Comparison of ENCODE assay signal across 8 cellular contexts in genomic region chr17:76182016-76182764, GRCh38. TPM values are rescaled to one million over a fixed set of nuclear protein-coding genes. Genes with fewer than 3 reads are reported as not detected.
DNase-seq lines count a peak whose midpoint lies in the region; ATAC-seq and TF ChIP-seq lines count a peak whose summit lies in the region.

No MANE protein-coding gene starts in this region.

- DNase-seq in ACHN (peak; percentile 90), PC-9 (peak; percentile 67 to 85), activated T-cell treated with anti-CD3 and anti-CD28 coated beads for 1 hour (ENCODE audit: low read depth) (peak; percentile 89), erythroblast (lab: John Stamatoyannopoulos, UW) (peak; percentile 90 to 92)
- DNase-seq in naive thymus-derived CD4-positive, alpha-beta T cell: peak; percentile 84 to 94 (median 89)
- peak; percentile 88 to 89 for DNase-seq in stimulated activated CD8-positive, alpha-beta memory T cell treated with anti-CD3 and anti-CD28 coated beads, Interleukin-7, amount 100 ng/mL, for 48 hours (ENCODE audit: extremely low read depth in 1 of 2, low read depth in 1 of 2)

- in situ Hi-C loops in ACHN (cut with HindIII; ENCODE audit: low pct_ligation_motif_present, low pct_unique_long_range_greater_than_20kb, low sequenced_read_pairs): no loop called here

- H3K36me3 Mint-ChIP-seq in naive thymus-derived CD4-positive, alpha-beta T cell: peaks cover 6 to 29% (median 8%) of the 10 kb centered on the region in 5 donors

- no peak overlapping the region for H3K4me2 ChIP-seq in PC-9

- no peaks in the 10 kb centered on the region for H3F3A ChIP-seq in PC-9 (ENCODE audit: insufficient read depth, low read depth)

- no peaks in the 10 kb centered on the region for H3K79me2 ChIP-seq in PC-9 (ENCODE audit: low read depth)

- H3K4me1 ChIP-seq in PC-9 (replicated peaks; ENCODE audit: insufficient read depth): 0 out of 2 replicates have a peak, but pooled peaks cover 5% of the 10 kb centered on the region
- H3K4me1 ChIP-seq in naive thymus-derived CD4-positive, alpha-beta T cell (ENCODE audit: control insufficient read depth in 2 of 2, insufficient read depth in 2 of 2, low read length in 2 of 2): peaks cover 33 to 63% of the 10 kb centered on the region in 2 donors

- no peak for TF ChIP-seq POLR2A in erythroblast (IDR thresholded peaks at IDR 0.05; ENCODE audit: low read length)

- POLR2A ChIA-PET in PC-9 (lab: Charles Lee; ENCODE audit: unreplicated experiment): interaction anchor here (0.7 kb wide), 2 partner anchors 68 to 420 kb away, joined by 3 to 15 read pairs; no protein-coding TSS in a partner anchor
- POLR2A ChIA-PET in naive thymus-derived CD4-positive, alpha-beta T cell (lab: Charles Lee): interaction anchor here (1.2 to 11.6 kb wide), 16 partner anchors 8 to 98 kb away, joined by 3 to 240 read pairs (median 24); partner anchors contain the start of genes FOXJ1 and UBALD2

- no peaks in the 10 kb centered on the region for H3K9me2 ChIP-seq in PC-9 (ENCODE audit: insufficient read depth)

- no peak overlapping the region for H3K4me3 ChIP-seq in PC-9
- no peak overlapping the region for H3K4me3 ChIP-seq in naive thymus-derived CD4-positive, alpha-beta T cell (ENCODE audit: low read length)

- intact Hi-C loops in PC-9 (cut with micrococcal nuclease; ENCODE audit: unreplicated experiment): loop anchor here (1.0 to 5.0 kb wide), 2 partner anchors 59 to 95 kb away; no protein-coding TSS in a partner anchor
- intact Hi-C loops in naive thymus-derived CD4-positive, alpha-beta T cell (cut with micrococcal nuclease): loop anchor here (1.0 kb wide), 7 partner anchors 10 to 168 kb away; no protein-coding TSS in a partner anchor

- peak overlapping the region; percentile 11 to 77 (median 67) for H3K4me3 Mint-ChIP-seq in naive thymus-derived CD4-positive, alpha-beta T cell

- H3K27ac Mint-ChIP-seq in naive thymus-derived CD4-positive, alpha-beta T cell: peak overlapping the region; percentile 91 to 99 (median 96)

- no peaks in the 10 kb centered on the region for H3K9me3 Mint-ChIP-seq in naive thymus-derived CD4-positive, alpha-beta T cell

- TF ChIP-seq CTCF in LNCAP (IDR thresholded peaks at IDR 0.05) (peak; percentile 86), PC-9 (conservative IDR thresholded peaks at IDR 0.05) (peak; percentile 83)

- no peaks in the 10 kb centered on the region for H3K27me3 ChIP-seq in PC-9 (ENCODE audit: insufficient read depth, low read depth)
- H3K27me3 ChIP-seq in naive thymus-derived CD4-positive, alpha-beta T cell (ENCODE audit: control insufficient read depth in 2 of 2, insufficient read depth in 2 of 2, low read length in 2 of 2): no peaks in the 10 kb centered on the region

- H2AFZ ChIP-seq in PC-9: no peak overlapping the region

- H3K36me3 ChIP-seq in PC-9 (ENCODE audit: low read depth): no peaks in the 10 kb centered on the region
- H3K36me3 ChIP-seq in naive thymus-derived CD4-positive, alpha-beta T cell (ENCODE audit: control insufficient read depth in 2 of 3, insufficient read depth in 3 of 3, low read length in 3 of 3): no peaks in the 10 kb centered on the region

- CTCF ChIA-PET in PC-9 (lab: Charles Lee): interaction anchor here (0.6 to 1.2 kb wide), 9 partner anchors 17 to 267 kb away, joined by 3 to 5 read pairs (median 5); partner anchors contain the start of gene EXOC7
- CTCF ChIA-PET in naive thymus-derived CD4-positive, alpha-beta T cell (lab: Charles Lee): interaction anchor here (0.6 to 12.3 kb wide), 18 partner anchors 10 to 189 kb away, joined by 3 to 187 read pairs (median 6); partner anchors contain the start of gene FOXJ1

- no peak overlapping the region for H3K27ac ChIP-seq in PC-9
- peak overlapping the region; percentile 52 for H3K27ac ChIP-seq in naive thymus-derived CD4-positive, alpha-beta T cell (ENCODE audit: low read depth, low read length)

- H3K27me3 Mint-ChIP-seq in naive thymus-derived CD4-positive, alpha-beta T cell: no peaks in the 10 kb centered on the region

- peaks cover 33 to 78% (median 61%) of the 10 kb centered on the region in 7 donors for H3K4me1 Mint-ChIP-seq in naive thymus-derived CD4-positive, alpha-beta T cell

- no peaks in the 10 kb centered on the region for H4K20me1 ChIP-seq in PC-9 (ENCODE audit: insufficient read depth)

- BruUV-seq in PC-9 (replicated peaks; lab: Mats Ljungman, UMichigan): no TSS peak

- ATAC-seq in GM18907 (IDR thresholded peaks at IDR 0.05; ENCODE audit: unreplicated experiment): peak; percentile 73
- ATAC-seq in naive thymus-derived CD4-positive, alpha-beta T cell: peak; percentile 92

- no peaks in the 10 kb centered on the region for H3K9me3 ChIP-seq in PC-9 (ENCODE audit: insufficient read depth, low read depth)
- H3K9me3 ChIP-seq in naive thymus-derived CD4-positive, alpha-beta T cell (ENCODE audit: control insufficient read depth in 2 of 3, low read length in 3 of 3): no peaks in the 10 kb centered on the region

RNA-seq across cellular contexts. Expression of gene FOXJ1, which starts 41.1 kb away (rescaled TPM):
- 12.5 and 23.7 TPM in 2 replicates for total RNA-seq in PC-9 (2021)
- 1 to 10 TPM in 4 of 5 experiments, under 1 TPM in 1; 0.29 to 2.2 (median 1.4) TPM for total RNA-seq in naive thymus-derived CD4-positive, alpha-beta T cell
- 1 to 10 TPM in 1 of 2 donors, under 1 TPM in 1; 0.27 to 1.0 TPM for polyA plus RNA-seq in naive thymus-derived CD4-positive, alpha-beta T cell

RNA-seq across cellular contexts. Expression of gene RNF157, which starts 58.1 kb away (rescaled TPM):
- total RNA-seq in PC-9 (2021): 5.7 and 7.2 TPM in 2 replicates
- 10 to 100 TPM; 49.2 to 96.3 (median 50.8) TPM for total RNA-seq in naive thymus-derived CD4-positive, alpha-beta T cell
- polyA plus RNA-seq in naive thymus-derived CD4-positive, alpha-beta T cell: 10 to 100 TPM; 10.4 to 17.3 TPM
